8 cellular contexts compared by ENCODE assay signal in genomic region chr18:23133860-23134779, GRCh38. TPM values are rescaled to one million over a fixed set of nuclear protein-coding genes. Genes with fewer than 3 reads are reported as not detected.
A peak's percentile ranks its signal among the peaks of the same experiment; 100 is the strongest.
DNase-seq lines count a peak whose midpoint lies in the region; ATAC-seq lines count a peak whose summit lies in the region.

No MANE protein-coding gene starts in this region.

- peaks cover 17% of the 10 kb centered on the region for H3K4me1 Mint-ChIP-seq in activated T-cell treated with anti-CD3 and anti-CD28 coated beads, Interleukin-2, amount 50 U/mL, for 4 hours (ENCODE audit: low read depth)

- no peaks in the 10 kb centered on the region for H3K9me3 ChIP-seq in iPS-18a (ENCODE audit: control insufficient read depth, low read depth, low read length)

- peaks cover 53% of the 10 kb centered on the region for H3K27me3 Mint-ChIP-seq in activated T-cell treated with anti-CD3 and anti-CD28 coated beads, Interleukin-2, amount 50 U/mL, for 4 hours (ENCODE audit: low read depth)

- peak overlapping the region; percentile 74 for H3K4me3 Mint-ChIP-seq in activated T-cell treated with anti-CD3 and anti-CD28 coated beads, Interleukin-2, amount 50 U/mL, for 4 hours

- H3K9ac ChIP-seq in iPS-18a (ENCODE audit: low read length) = peak overlapping the region; percentile 68

- DNase-seq in NCI-H2171 (lab: John Stamatoyannopoulos, UW) (peak; percentile 59), T-helper 9 cell (no peak), midbrain (lab: John Stamatoyannopoulos, UW) (no peak)
- DNase-seq in activated T-cell treated with anti-CD3 and anti-CD28 coated beads, Interleukin-2, amount 50 U/mL, for 4 hours = peak; percentile 32
- peak; percentile 14 for DNase-seq in stimulated activated CD4-positive, alpha-beta T cell treated with anti-CD3 and anti-CD28 coated beads, Interleukin-4, amount 100 ng/mL, for 24 hours

- H3K27ac ChIP-seq in iPS-18a (ENCODE audit: low read length) = peak overlapping the region; percentile 36

- peaks cover 21% of the 10 kb centered on the region for H3K27me3 ChIP-seq in iPS-18a (ENCODE audit: control insufficient read depth, insufficient read depth, low read length)

- peak overlapping the region; percentile 76 for H3K4me3 ChIP-seq in iPS-18a (ENCODE audit: low read length)

- ATAC-seq in GM18511 (IDR thresholded peaks at IDR 0.05; ENCODE audit: unreplicated experiment) = peak; percentile 54
- peak; percentile 42 for ATAC-seq in HG02885 (IDR thresholded peaks at IDR 0.05; ENCODE audit: poor library complexity, unreplicated experiment)
- no peak for ATAC-seq in activated T-cell treated with anti-CD3 and anti-CD28 coated beads, Interleukin-2, amount 50 U/mL, for 4 hours

- no peaks in the 10 kb centered on the region for H3K36me3 Mint-ChIP-seq in activated T-cell treated with anti-CD3 and anti-CD28 coated beads, Interleukin-2, amount 50 U/mL, for 4 hours (ENCODE audit: insufficient read depth)

- no peaks in the 10 kb centered on the region for H3K9me3 Mint-ChIP-seq in activated T-cell treated with anti-CD3 and anti-CD28 coated beads, Interleukin-2, amount 50 U/mL, for 4 hours

- peaks cover 36% of the 10 kb centered on the region for H3K4me1 ChIP-seq in iPS-18a (ENCODE audit: control insufficient read depth, low read depth, low read length)

- H3K36me3 ChIP-seq in iPS-18a (ENCODE audit: control insufficient read depth, low read depth, low read length) = peaks cover 3% of the 10 kb centered on the region

RNA-seq across cellular contexts. Expression of gene CABLES1, which starts 1.2 kb away (rescaled TPM):
- 1 to 10 TPM; 1.1 to 1.5 (median 1.4) TPM for total RNA-seq in activated T-cell treated with anti-CD3 and anti-CD28 coated beads, Interleukin-2, amount 50 U/mL, for 4 hours

Comparison
In these comparisons a context has a peak if more than half of its experiments do, and no peak if none do; other contexts are left out.
1. ATAC-seq: peak in GM18511 (single experiment) and HG02885 (single experiment); none in activated T-cell treated with anti-CD3 and anti-CD28 coated beads, Interleukin-2, amount 50 U/mL, for 4 hours (0 of 2).
2. DNase-seq: peak in NCI-H2171 (single experiment), activated T-cell treated with anti-CD3 and anti-CD28 coated beads, Interleukin-2, amount 50 U/mL, for 4 hours (single experiment) and stimulated activated CD4-positive, alpha-beta T cell treated with anti-CD3 and anti-CD28 coated beads, Interleukin-4, amount 100 ng/mL, for 24 hours (single experiment); none in T-helper 9 cell (single experiment) and midbrain (single experiment).